In genomic region chr6:43859213-43859612, GRCh38 we compare ENCODE assay signal across 23 cellular contexts.
"Had no signal": no experiment of that assay in that cellular context is flagged by ENCODE, and none has a peak within 500 bp of the region (broad histone marks: within the 10 kb centered on the region; RNA-seq: fewer than 3 reads in every experiment).

No MANE protein-coding gene starts in this region.

- H3K27me3 ChIP-seq: Peyer's patch, SJSA1 had no signal

- H3K4me1 ChIP-seq: Peyer's patch had no signal

- H3K9me3 ChIP-seq: Peyer's patch, SJSA1 had no signal

- H3K4me3 ChIP-seq: Peyer's patch, SJSA1 had no signal

- H3K27ac ChIP-seq: Peyer's patch, RWPE1, SJSA1 had no signal

- DNase-seq: activated CD4-positive, alpha-beta T cell treated with anti-CD3 and anti-CD28 coated beads for 48 hours; activated CD4-positive, alpha-beta T cell treated with anti-CD3 and anti-CD28 coated beads, Interleukin-2, amount 50 U/mL, for 4 hours; activated CD4-positive, CD25-positive, alpha-beta regulatory T cell treated with anti-CD3 and anti-CD28 coated beads, Interleukin-2, amount 50 U/mL, for 72 hours; activated CD8-positive, alpha-beta memory T cell treated with anti-CD3 and anti-CD28 coated beads, Interleukin-2, amount 50 U/mL, for 48 hours; activated CD8-positive, alpha-beta T cell treated with anti-CD3 and anti-CD28 coated beads, Interleukin-2, amount 10 ng/mL, durations not matched to agents 7 days and 5 days; activated effector memory CD4-positive, alpha-beta T cell treated with Interleukin-2 at 50 U/mL for 16 hours; activated naive CD4-positive, alpha-beta T cell; activated T-cell treated with anti-CD3 and anti-CD28 coated beads, Interleukin-2, amount 50 U/mL, for 24 hours; aorta; KBM-7; NCI-H1048; NCI-H146; NCI-H187 treated with DMSO at 0.1 percent for 48 hours; NCI-H2081 treated with DMSO at 0.1 percent for 48 hours; NCI-H446; NK-92 treated with Interleukin-12 subunit alpha and Interleukin-12 subunit beta, amount 100 ng/mL, for 24 hours; SHP77; SW 1271 had no signal

- ATAC-seq: activated CD8-positive, alpha-beta T cell treated with anti-CD3 and anti-CD28 coated beads, Interleukin-2, amount 10 ng/mL, durations not matched to agents 7 days and 5 days; SK-N-SH treated with all-trans-retinoic acid at 6 μM for 48 hours; WTC11 had no signal

- H3K36me3 ChIP-seq: Peyer's patch, SJSA1 had no signal
